8 cellular contexts compared by ENCODE assay signal in the genomic region with DNA sequence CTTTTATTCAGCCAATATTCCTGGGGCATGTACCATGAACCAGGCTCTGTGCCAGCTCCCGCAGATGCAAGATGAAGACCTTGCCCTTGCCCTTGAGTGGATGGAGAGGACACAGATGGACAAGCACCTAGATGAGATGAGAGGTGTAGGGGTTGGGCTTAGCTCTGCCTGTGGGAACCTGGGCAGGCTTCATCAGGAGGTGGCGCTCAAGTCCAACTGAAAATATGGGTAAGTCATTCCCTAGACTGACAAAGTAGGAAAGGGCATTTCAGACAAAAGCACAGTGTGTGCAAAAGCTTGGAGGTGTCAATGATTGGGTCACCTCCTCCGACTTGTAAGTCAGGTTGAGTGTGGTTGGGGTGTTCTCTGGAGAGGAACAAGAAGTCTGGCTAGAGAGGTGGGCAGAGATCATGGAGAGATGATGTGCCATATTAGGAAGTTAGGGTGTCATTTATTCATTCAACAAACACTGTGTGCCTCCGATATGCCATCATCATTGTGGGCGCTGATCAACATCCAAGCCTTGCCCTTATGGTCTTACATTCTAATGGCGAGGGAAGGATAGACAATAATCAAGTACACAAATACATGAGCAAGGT.
DNase-seq lines count a peak whose midpoint lies in the region; ATAC-seq and TF ChIP-seq lines count a peak whose summit lies in the region.

No MANE protein-coding gene starts in this region.

- peaks cover 1% of the 10 kb centered on the region for H3K27me3 Mint-ChIP-seq in brain

- TF ChIP-seq CTCF in HL-60 (IDR thresholded peaks at IDR 0.05; ENCODE audit: insufficient read depth, low read length) = peak; percentile 60
- peak; percentile 81 to 82 for TF ChIP-seq CTCF in brain (conservative IDR thresholded peaks at IDR 0.05)
- peak; percentile 5 to 6 for TF ChIP-seq CTCF in tibial artery (IDR thresholded peaks at IDR 0.05)

- no peak overlapping the region for H3K27ac ChIP-seq in HL-60 (replicated peaks)
- no peak overlapping the region for H3K27ac ChIP-seq in tibial artery

- H3K4me1 Mint-ChIP-seq in brain = peaks cover 26% of the 10 kb centered on the region

- peaks cover 0 to 2% (median 0%) of the 10 kb centered on the region in 5 experiments for H3K9me3 Mint-ChIP-seq in brain

- no peaks in the 10 kb centered on the region for H3K36me3 Mint-ChIP-seq in brain

- H3K9me3 ChIP-seq in tibial artery = peaks cover 0 to 7% (median 0%) of the 10 kb centered on the region in 3 donors

- intact Hi-C loops in tibial artery (cut with DNase I; ENCODE audit: low total_unique reads) = loop anchor here (10.0 kb wide), 1 partner anchor 323 kb away; no protein-coding TSS in a partner anchor

- no peak overlapping the region for H3K4me3 Mint-ChIP-seq in brain

- H3K27me3 ChIP-seq in HL-60 (ENCODE audit: insufficient read depth, poor library complexity, severe bottlenecking) = no peaks in the 10 kb centered on the region
- H3K27me3 ChIP-seq in tibial artery = no peaks in the 10 kb centered on the region

- H3K4me3 ChIP-seq in HL-60 (replicated peaks; ENCODE audit: insufficient read depth, low read length) (no peak overlapping the region), tibial artery (no peak overlapping the region)

- ATAC-seq in GM19023 (IDR thresholded peaks at IDR 0.05; ENCODE audit: unreplicated experiment) (no peak), GM21390 (IDR thresholded peaks at IDR 0.05; ENCODE audit: unreplicated experiment) (no peak)

- DNase-seq in DMS53 (lab: John Stamatoyannopoulos, UW) (peak; percentile 91), HL-60 (ENCODE audit: low read depth in 1 of 2, low spot score in 1 of 2) (peak in 1 of 2 experiments; percentile 43), NCI-H774 (lab: John Stamatoyannopoulos, UW) (peak; percentile 78), islet precursor cell (peak; percentile 84), tibial artery (peak in 1 of 2 donors; percentile 49)

- H3K27ac Mint-ChIP-seq in brain = peak overlapping the region; percentile 35 to 84 (median 56)

- no peaks in the 10 kb centered on the region for H3K4me1 ChIP-seq in tibial artery

- H3K36me3 ChIP-seq in tibial artery = peaks cover 0 to 4% (median 0%) of the 10 kb centered on the region in 3 donors

Comparison
In these comparisons a context has a peak if more than half of its experiments do, and no peak if none do; other contexts are left out.
1. CTCF ChIP-seq: peak in every context shown above with its lines; median percentile 82 in brain; 60 in HL-60; 6 in tibial artery.